Comparison of ENCODE assay signal across 2 cellular contexts in genomic region chr2:11710632-11711381, GRCh38.
TF ChIP-seq lines count a peak whose summit lies in the region.

No MANE protein-coding gene starts in this region.

TF ChIP-seq in A549, 52 proteins besides CTCF, POLR2A, EP300 and RAD21 (continued from another document):
- TF ChIP-seq ELK1 (IDR thresholded peaks at IDR 0.05; ENCODE audit: low read depth, low read length): no peak
- no peak for TF ChIP-seq HES2 (IDR thresholded peaks at IDR 0.05)
- TF ChIP-seq E2F6 (IDR thresholded peaks at IDR 0.05; ENCODE audit: borderline replicate concordance, low read depth): no peak

TF ChIP-seq in GM23338, 12 proteins besides CTCF, POLR2A, EP300 and RAD21 (continued from another document):
- TF ChIP-seq REST (IDR thresholded peaks at IDR 0.05; ENCODE audit: unreplicated experiment) (no peak), CREB1 (CRISPR knock-in tag; IDR thresholded peaks at IDR 0.05; ENCODE audit: low read depth) (no peak), NANOG (IDR thresholded peaks at IDR 0.05; ENCODE audit: borderline replicate concordance) (no peak), ZNF462 (CRISPR knock-in tag; IDR thresholded peaks at IDR 0.05) (no peak), ZNF331 (CRISPR knock-in tag; IDR thresholded peaks at IDR 0.05; ENCODE audit: low read depth) (no peak), EZH2 (IDR thresholded peaks at IDR 0.05; ENCODE audit: low read depth, unreplicated experiment) (no peak), JUNB (IDR thresholded peaks at IDR 0.05; ENCODE audit: unreplicated experiment) (no peak), ZNF114 (CRISPR knock-in tag; IDR thresholded peaks at IDR 0.05) (no peak), STAT1 (IDR thresholded peaks at IDR 0.05; ENCODE audit: unreplicated experiment) (no peak), EZH2phosphoT487 (IDR thresholded peaks at IDR 0.05; ENCODE audit: unreplicated experiment) (no peak)
